23 cellular contexts compared by ENCODE assay signal in the genomic region with DNA sequence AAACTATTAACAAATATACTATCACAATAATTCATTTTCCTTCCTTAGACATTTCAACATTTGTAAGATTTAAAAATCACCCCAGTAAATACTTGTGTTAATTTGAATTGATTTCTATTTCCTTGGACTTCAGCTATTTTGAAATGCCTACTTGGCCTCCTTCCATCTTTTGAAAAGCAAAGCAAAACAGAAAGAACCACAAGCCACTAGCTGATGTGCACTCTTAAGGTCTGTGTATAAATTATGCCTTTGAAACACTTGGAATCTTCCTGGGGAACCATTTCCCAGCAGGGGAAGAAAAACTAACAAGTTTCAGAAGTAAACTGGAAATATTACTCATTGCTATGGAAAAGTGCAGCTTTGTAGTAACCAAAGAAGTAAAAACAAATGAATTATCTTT.
DNase-seq lines count a peak whose midpoint lies in the region; ATAC-seq and TF ChIP-seq lines count a peak whose summit lies in the region.
"Had no signal": no experiment of that assay in that cellular context is flagged by ENCODE, and none has a peak within 500 bp of the region (broad histone marks: within the 10 kb centered on the region; RNA-seq: fewer than 3 reads in every experiment).

No MANE protein-coding gene starts in this region.

- H3K4me1 ChIP-seq in IMR-90 (ENCODE audit: control insufficient read depth, insufficient read depth, low read length): no peaks in the 10 kb centered on the region; the same call in 1 of the 2 replicates
- no peaks in the 10 kb centered on the region for H3K4me1 ChIP-seq in fibroblast of lung (ENCODE audit: control insufficient read depth, extremely low read depth, insufficient read depth, low read length)
- H3K4me1 ChIP-seq: neural progenitor cell, upper lobe of left lung had no signal

- peak overlapping the region; percentile 46; the same call in 1 of the 2 replicates for H3K18ac ChIP-seq in IMR-90 (ENCODE audit: low read depth, low read length)

- no peak overlapping the region for H3K4me3 Mint-ChIP-seq in mesothelial cell of epicardium
- H3K4me3 Mint-ChIP-seq: activated CD4-positive, alpha-beta memory T cell treated with anti-CD3 and anti-CD28 coated beads for 36 hours; activated naive CD4-positive, alpha-beta T cell treated with anti-CD3 and anti-CD28 coated beads, Interleukin-2, amount 10 ng/mL, durations not matched to agents 7 days and 5 days; IgD-negative memory B cell; neural progenitor cell had no signal

- H3K27me3 ChIP-seq in IMR-90 (ENCODE audit: control insufficient read depth, insufficient read depth, low read length) (no peaks in the 10 kb centered on the region), fibroblast of lung (ENCODE audit: control insufficient read depth, insufficient read depth, low read length) (no peaks in the 10 kb centered on the region)
- H3K27me3 ChIP-seq: neural progenitor cell, upper lobe of left lung had no signal

- no peak overlapping the region for H2AK5ac ChIP-seq in IMR-90 (ENCODE audit: low read depth, low read length)

- H3K27ac ChIP-seq in IMR-90 (ENCODE audit: insufficient read depth, low read length) (no peak overlapping the region; the same call in 1 of the 2 replicates), fibroblast of lung (ENCODE audit: insufficient read depth, low read length) (no peak overlapping the region)
- H3K27ac ChIP-seq: neural progenitor cell, upper lobe of left lung, VCaP had no signal

- H2BK5ac ChIP-seq in IMR-90 (ENCODE audit: low read depth, low read length, poor library complexity, severe bottlenecking): peak overlapping the region; percentile 60

- BruUV-seq in IMR-90 (replicated peaks; lab: Mats Ljungman, UMichigan): no TSS peak

- POLR2A ChIA-PET in IMR-90 (lab: Charles Lee; ENCODE audit: unreplicated experiment): no interaction called here

- TF ChIP-seq CTCF in IMR-90 (conservative IDR thresholded peaks at IDR 0.05; ENCODE audit: low read depth, low read length): no peak
- TF ChIP-seq CTCF in fibroblast of lung (conservative IDR thresholded peaks at IDR 0.05 in 1 of 2, IDR thresholded peaks at IDR 0.05 in 1 of 2; ENCODE audit: low read depth in 1 of 2, low read length in 2 of 2): no peak
- TF ChIP-seq CTCF in mesothelial cell of epicardium (IDR thresholded peaks at IDR 0.05; ENCODE audit: unreplicated experiment): no peak

- no peak overlapping the region for H2AFZ ChIP-seq in IMR-90 (replicated peaks; ENCODE audit: low read length, poor library complexity)
- no peak overlapping the region for H2AFZ ChIP-seq in fibroblast of lung (ENCODE audit: low read length)
- H2AFZ ChIP-seq: neural progenitor cell had no signal

- H4K91ac ChIP-seq in IMR-90 (ENCODE audit: insufficient read depth, low read depth, low read length): no peak overlapping the region

- peaks cover 55% of the 10 kb centered on the region for H3K9me3 Mint-ChIP-seq in mesothelial cell of epicardium
- H3K9me3 Mint-ChIP-seq: activated naive CD4-positive, alpha-beta T cell treated with anti-CD3 and anti-CD28 coated beads, Interleukin-2, amount 10 ng/mL, durations not matched to agents 7 days and 5 days had no signal

- peak; percentile 20 for DNase-seq in AG08395 (ENCODE audit: low spot score)
- peak; percentile 82 for DNase-seq in IMR-90
- DNase-seq in fibroblast of lung (ENCODE audit: low read depth in 2 of 2): peak; percentile 68 to 91
- no peak for DNase-seq in mesothelial cell of epicardium (ENCODE audit: low spot score in 2 of 2, unreplicated experiment in 2 of 2)
- no peak for DNase-seq in NCI-H748 treated with DMSO at 0.1 percent for 48 hours (lab: John Stamatoyannopoulos, UW)
- no peak for DNase-seq in NCI-H2081 treated with DMSO at 0.1 percent for 48 hours (lab: John Stamatoyannopoulos, UW)
- DNase-seq: ACHN; activated CD4-positive, alpha-beta memory T cell treated with anti-CD3 and anti-CD28 coated beads for 36 hours; activated naive CD4-positive, alpha-beta T cell treated with anti-CD3 and anti-CD28 coated beads, Interleukin-2, amount 10 ng/mL, durations not matched to agents 7 days and 5 days; hippocampal formation; NCI-H187 treated with DMSO at 0.1 percent for 48 hours; NCI-H524; SHP77; stimulated activated naive CD4-positive, alpha-beta T cell treated with Interleukin-2 at 50 U/mL for 16 hours; T-helper 1 cell; upper lobe of left lung had no signal

- H3K79me1 ChIP-seq in IMR-90 (ENCODE audit: low read depth in 1 of 2, low read length in 2 of 2): no peaks in the 10 kb centered on the region

- peaks cover 2% of the 10 kb centered on the region for H3K36me3 Mint-ChIP-seq in mesothelial cell of epicardium
- H3K36me3 Mint-ChIP-seq: activated CD4-positive, alpha-beta memory T cell treated with anti-CD3 and anti-CD28 coated beads for 36 hours; activated naive CD4-positive, alpha-beta T cell treated with anti-CD3 and anti-CD28 coated beads, Interleukin-2, amount 10 ng/mL, durations not matched to agents 7 days and 5 days; IgD-negative memory B cell; neural progenitor cell had no signal

- H3K9me3 ChIP-seq in IMR-90 (ENCODE audit: control insufficient read depth, insufficient read depth, low read length) (peaks cover 4% of the 10 kb centered on the region; the same call in 1 of the 2 replicates), fibroblast of lung (ENCODE audit: control insufficient read depth, insufficient read depth, low read depth, low read length) (no peaks in the 10 kb centered on the region)

- H3K79me2 ChIP-seq in fibroblast of lung (ENCODE audit: control insufficient read depth, insufficient read depth, low read length): no peaks in the 10 kb centered on the region

- CTCF ChIA-PET in IMR-90 (lab: Yijun Ruan, JAX): no interaction called here

- H4K8ac ChIP-seq in IMR-90 (ENCODE audit: low read depth in 2 of 2, low read length in 2 of 2): no peak overlapping the region

- H3K23ac ChIP-seq in IMR-90 (ENCODE audit: low read depth, low read length): no peak overlapping the region

- peak; percentile 91 for ATAC-seq in IMR-90 (ENCODE audit: low read depth)
- ATAC-seq in GM21360 (IDR thresholded peaks at IDR 0.05; ENCODE audit: unreplicated experiment): no peak
- no peak for ATAC-seq in GM21619 (IDR thresholded peaks at IDR 0.05; ENCODE audit: unreplicated experiment)
- ATAC-seq: esophagus mucosa, HCT116 had no signal

- TF ChIP-seq POLR2A in IMR-90 (IDR thresholded peaks at IDR 0.05; ENCODE audit: low read depth, low read length): no peak

- dilution Hi-C loops in IMR-90 (cut with HindIII; ENCODE audit: low sequenced_read_pairs, unreplicated experiment): no loop called here

- H3K4me1 Mint-ChIP-seq in mesothelial cell of epicardium: peaks cover 14% of the 10 kb centered on the region
- H3K4me1 Mint-ChIP-seq: activated naive CD4-positive, alpha-beta T cell treated with anti-CD3 and anti-CD28 coated beads, Interleukin-2, amount 10 ng/mL, durations not matched to agents 7 days and 5 days had no signal

- in situ Hi-C loops in IMR-90 (cut with MboI; ENCODE audit: low sequenced_read_pairs): no loop called here

- no peaks in the 10 kb centered on the region for H4K20me1 ChIP-seq in IMR-90 (ENCODE audit: insufficient read depth, low read length)
- no peaks in the 10 kb centered on the region for H4K20me1 ChIP-seq in fibroblast of lung (ENCODE audit: control insufficient read depth, extremely low read depth, insufficient read depth, low read length)

- intact Hi-C loops in IMR-90 (cut with micrococcal nuclease): no loop called here

- H2BK120ac ChIP-seq in IMR-90 (ENCODE audit: low read depth, low read length): no peak overlapping the region

- no peaks in the 10 kb centered on the region for H3K9me1 ChIP-seq in IMR-90 (ENCODE audit: insufficient read depth, low read length)

- H3K4me2 ChIP-seq in IMR-90 (ENCODE audit: low read depth, low read length) (no peak overlapping the region), fibroblast of lung (ENCODE audit: extremely low read depth, insufficient read depth, low read length) (no peak overlapping the region)
- H3K4me2 ChIP-seq: neural progenitor cell had no signal

- no peak overlapping the region for H2BK20ac ChIP-seq in IMR-90 (ENCODE audit: low read depth, low read length)

- no peak overlapping the region for H3K4ac ChIP-seq in IMR-90 (ENCODE audit: low read depth, low read length)

- no peak overlapping the region for H3K56ac ChIP-seq in IMR-90 (ENCODE audit: extremely low read depth, insufficient read depth, low read length)

- H2BK15ac ChIP-seq in IMR-90 (ENCODE audit: low read depth, low read length): no peak overlapping the region

- H3K36me3 ChIP-seq in IMR-90 (ENCODE audit: control insufficient read depth, insufficient read depth, low read length) (no peaks in the 10 kb centered on the region), fibroblast of lung (ENCODE audit: control insufficient read depth, insufficient read depth, low read length) (no peaks in the 10 kb centered on the region)
- H3K36me3 ChIP-seq: neural progenitor cell, upper lobe of left lung had no signal

- H3K14ac ChIP-seq in IMR-90 (replicated peaks; ENCODE audit: low read depth, low read length): no peak overlapping the region

- H4K5ac ChIP-seq in IMR-90 (ENCODE audit: low read depth, low read length): no peak overlapping the region

- no peak for TF ChIP-seq RAD21 in IMR-90 (IDR thresholded peaks at IDR 0.05; ENCODE audit: low read length)

- no peak overlapping the region for H3K9ac ChIP-seq in IMR-90 (ENCODE audit: low read depth, low read length)
- H3K9ac ChIP-seq in fibroblast of lung (ENCODE audit: insufficient read depth, low read length): no peak overlapping the region
- H3K9ac ChIP-seq: neural progenitor cell had no signal

- H3K4me3 ChIP-seq in IMR-90 (ENCODE audit: insufficient read depth, low read depth, low read length): no peak overlapping the region
- no peak overlapping the region for H3K4me3 ChIP-seq in fibroblast of lung (replicated peaks in 1 of 4; ENCODE audit: control extremely low read depth in 1 of 4, insufficient read depth in 1 of 4, low read depth in 3 of 4, low read length in 4 of 4)
- H3K4me3 ChIP-seq: neural progenitor cell, upper lobe of left lung had no signal

- no peaks in the 10 kb centered on the region for H3K27me3 Mint-ChIP-seq in mesothelial cell of epicardium (ENCODE audit: low read depth)
- H3K27me3 Mint-ChIP-seq: activated CD4-positive, alpha-beta memory T cell treated with anti-CD3 and anti-CD28 coated beads for 36 hours; activated naive CD4-positive, alpha-beta T cell treated with anti-CD3 and anti-CD28 coated beads, Interleukin-2, amount 10 ng/mL, durations not matched to agents 7 days and 5 days had no signal

- no peak overlapping the region for H2AK9ac ChIP-seq in IMR-90 (replicated peaks; ENCODE audit: low read depth, low read length, poor library complexity)

- peak overlapping the region; percentile 27 for H3K27ac Mint-ChIP-seq in mesothelial cell of epicardium
- H3K27ac Mint-ChIP-seq: activated CD4-positive, alpha-beta memory T cell treated with anti-CD3 and anti-CD28 coated beads for 36 hours; activated naive CD4-positive, alpha-beta T cell treated with anti-CD3 and anti-CD28 coated beads, Interleukin-2, amount 10 ng/mL, durations not matched to agents 7 days and 5 days; IgD-negative memory B cell; neural progenitor cell had no signal

TF ChIP-seq in IMR-90, 13 proteins besides CTCF, POLR2A, EP300 and RAD21 (continues in another document):
- TF ChIP-seq MXI1 (IDR thresholded peaks at IDR 0.05; ENCODE audit: borderline replicate concordance, low read depth, low read length) (no peak), CEBPB (IDR thresholded peaks at IDR 0.05; ENCODE audit: low read depth, low read length) (no peak), RCOR1 (IDR thresholded peaks at IDR 0.05; ENCODE audit: insufficient replicate concordance, low read length) (no peak)

Comparison
In these comparisons a context has a peak if more than half of its experiments do, and no peak if none do; other contexts are left out.
1. DNase-seq: peak in AG08395 (single experiment), IMR-90 (single experiment) and fibroblast of lung (2 of 2); none in mesothelial cell of epicardium (0 of 2), NCI-H748 treated with DMSO at 0.1 percent for 48 hours (single experiment) and NCI-H2081 treated with DMSO at 0.1 percent for 48 hours (single experiment).